In genomic region chr13:38686635-38687245, GRCh38 we compare ENCODE assay signal across 9 cellular contexts. TPM values are rescaled to one million over a fixed set of nuclear protein-coding genes. Genes with fewer than 3 reads are reported as not detected.
DNase-seq lines count a peak whose midpoint lies in the region; ATAC-seq, FAIRE-seq and TF ChIP-seq lines count a peak whose summit lies in the region.
"Had no signal": no experiment of that assay in that cellular context is flagged by ENCODE, and none has a peak within 500 bp of the region (broad histone marks: within the 10 kb centered on the region; RNA-seq: fewer than 3 reads in every experiment).

TSS of gene FREM2 (plus strand) at chr13:38687077. CDS start at chr13:38687345, 268 bp downstream.

- no peak for TF ChIP-seq EP300 in GM12878 (IDR thresholded peaks at IDR 0.05; ENCODE audit: borderline replicate concordance in 1 of 2, control insufficient read depth in 1 of 2, low read depth in 2 of 2, low read length in 2 of 2)

- H3K4me3 Mint-ChIP-seq in stimulated activated memory B cell treated with anti-CD40 and anti-IgM and Interleukin-4, amounts not matched to agents 10 μg/mL and 1 μg/mL and 100 μg/mL, for 72 hours: no peak within 1 kb of the TSS
- H3K4me3 Mint-ChIP-seq: central memory CD8-positive, alpha-beta T cell had no signal

- WGBS in GM12878 (ENCODE audit: insufficient coverage, insufficient replicate concordance, low lambda C conversion rate, missing lambda C conversion rate): 17% methylated on average over 37 of the region's 37 CpGs

- no peaks in the 10 kb centered on the region for H3K36me3 ChIP-seq in GM12878 (ENCODE audit: control insufficient read depth in 2 of 2, insufficient read depth in 2 of 2, low read length in 1 of 2)

- no peak for TF ChIP-seq CTCF in GM12878 (IDR thresholded peaks at IDR 0.05 in 2 of 3, conservative IDR thresholded peaks at IDR 0.05 in 1 of 3; ENCODE audit: control insufficient read depth in 2 of 3, extremely low read depth in 1 of 3, insufficient read depth in 1 of 3, low read depth in 3 of 3, low read length in 3 of 3)

- H3K4me3 ChIP-seq in GM12878: no peak within 1 kb of the TSS

- CTCF ChIA-PET in GM12878 (lab: Yijun Ruan, JAX): interaction anchor here (0.6 to 3.0 kb wide), 11 partner anchors 9 to 234 kb away, joined by 3 to 58 read pairs (median 4); no protein-coding TSS in a partner anchor

- peak within 1 kb of the TSS; percentile 33; the same call in 1 of the 2 replicates for H3K4me2 ChIP-seq in GM12878 (ENCODE audit: control insufficient read depth, insufficient read depth)

- POLR2A ChIA-PET in GM12878 (lab: Charles Lee): interaction anchor here (0.7 kb wide), 1 partner anchor 292 kb away, joined by 3 read pairs; no protein-coding TSS in a partner anchor

- H3K27ac ChIP-seq in GM12878 (ENCODE audit: control insufficient read depth, insufficient read depth): no peak within 1 kb of the TSS

- no peak within 1 kb of the TSS for H2AFZ ChIP-seq in GM12878 (ENCODE audit: control insufficient read depth, low read depth, low read length)

- H3K4me1 Mint-ChIP-seq in stimulated activated memory B cell treated with anti-CD40 and anti-IgM and Interleukin-4, amounts not matched to agents 10 μg/mL and 1 μg/mL and 100 μg/mL, for 72 hours: no peaks in the 10 kb centered on the region
- H3K4me1 Mint-ChIP-seq: central memory CD8-positive, alpha-beta T cell had no signal

- no peaks in the 10 kb centered on the region for H3K9me3 ChIP-seq in GM12878 (replicated peaks; ENCODE audit: control insufficient read depth, insufficient read depth, low read length)

- FAIRE-seq in GM12878 (lab: Jason Lieb, UNC): no peak

- ATAC-seq in GM12878: peak; percentile 72
- ATAC-seq in stimulated activated memory B cell treated with anti-CD40 and anti-IgM and Interleukin-4, amounts not matched to agents 10 μg/mL and 1 μg/mL and 100 μg/mL, for 72 hours: peak; percentile 36
- no peak for ATAC-seq in HG02840 (IDR thresholded peaks at IDR 0.05; ENCODE audit: low FRiP score, unreplicated experiment)
- no peak for ATAC-seq in HG02884 (IDR thresholded peaks at IDR 0.05; ENCODE audit: unreplicated experiment)
- ATAC-seq in GM21367 (IDR thresholded peaks at IDR 0.05; ENCODE audit: unreplicated experiment): no peak

- no peak within 1 kb of the TSS for H3K9ac ChIP-seq in GM12878 (ENCODE audit: control insufficient read depth, insufficient read depth, low read length)

- peaks cover 0 to 9% of the 10 kb centered on the region in 2 experiments for H3K27me3 ChIP-seq in GM12878 (replicated peaks in 1 of 2; ENCODE audit: control insufficient read depth in 2 of 2, insufficient read depth in 2 of 2, low read length in 1 of 2)

- H3K27me3 Mint-ChIP-seq in stimulated activated memory B cell treated with anti-CD40 and anti-IgM and Interleukin-4, amounts not matched to agents 10 μg/mL and 1 μg/mL and 100 μg/mL, for 72 hours: peaks cover 29% of the 10 kb centered on the region

- no peak for TF ChIP-seq RAD21 in GM12878 (IDR thresholded peaks at IDR 0.05; ENCODE audit: insufficient read depth, low read depth, low read length)

- H3K36me3 Mint-ChIP-seq in stimulated activated memory B cell treated with anti-CD40 and anti-IgM and Interleukin-4, amounts not matched to agents 10 μg/mL and 1 μg/mL and 100 μg/mL, for 72 hours: no peaks in the 10 kb centered on the region

- TF ChIP-seq POLR2A in GM12878 (IDR thresholded peaks at IDR 0.05; ENCODE audit: low read depth, low read length): no peak

- SMC1A ChIA-PET in GM12878 (lab: Charles Lee; ENCODE audit: uncharacterized antibody, unreplicated experiment): interaction anchor here (1.4 to 2.7 kb wide), 7 partner anchors 8 to 233 kb away, joined by 3 to 68 read pairs (median 5); no protein-coding TSS in a partner anchor

- no peaks in the 10 kb centered on the region for H4K20me1 ChIP-seq in GM12878 (ENCODE audit: control insufficient read depth, insufficient read depth)

- in situ Hi-C loops in GM12878 (cut with MboI): loop anchor here (5.0 kb wide), 1 partner anchor 186 kb away; no protein-coding TSS in a partner anchor

- no peaks in the 10 kb centered on the region for H3K9me3 Mint-ChIP-seq in stimulated activated memory B cell treated with anti-CD40 and anti-IgM and Interleukin-4, amounts not matched to agents 10 μg/mL and 1 μg/mL and 100 μg/mL, for 72 hours
- H3K9me3 Mint-ChIP-seq: central memory CD8-positive, alpha-beta T cell had no signal

- no TSS peak for BruUV-seq in GM12878 (replicated peaks; lab: Mats Ljungman, UMichigan)

- RAD21 ChIA-PET in GM12878 (lab: Charles Lee; ENCODE audit: unreplicated experiment): interaction anchor here (1.1 to 3.0 kb wide), 10 partner anchors 76 to 228 kb away, joined by 3 to 26 read pairs (median 6); no protein-coding TSS in a partner anchor

- intact Hi-C loops in GM12878 (cut with micrococcal nuclease; ENCODE audit: unreplicated experiment): loop anchor here (1.0 to 5.0 kb wide), 2 partner anchors 186 to 226 kb away; no protein-coding TSS in a partner anchor

- H3K27ac Mint-ChIP-seq in stimulated activated memory B cell treated with anti-CD40 and anti-IgM and Interleukin-4, amounts not matched to agents 10 μg/mL and 1 μg/mL and 100 μg/mL, for 72 hours: no peak within 1 kb of the TSS

- no peaks in the 10 kb centered on the region for H3K79me2 ChIP-seq in GM12878 (ENCODE audit: control insufficient read depth, insufficient read depth, low read length)

- DNase-seq in GM03348 (ENCODE audit: low spot score) (peak; percentile 30), NCI-H2107 (lab: John Stamatoyannopoulos, UW) (peak; percentile 15), GM12878 (ENCODE audit: low read depth, low spot score) (no peak), inferior parietal cortex (ENCODE audit: extremely low spot score) (peak; percentile 29)

- H3K4me1 ChIP-seq in GM12878 (ENCODE audit: control insufficient read depth, insufficient read depth, low read length): no peaks in the 10 kb centered on the region

TF ChIP-seq in GM12878, 131 proteins besides CTCF, POLR2A, EP300 and RAD21 (continues in another document):
- TF ChIP-seq RB1 (IDR thresholded peaks at IDR 0.05; ENCODE audit: borderline replicate concordance): no peak
- TF ChIP-seq CHD2 (IDR thresholded peaks at IDR 0.05; ENCODE audit: borderline replicate concordance, low read depth, low read length): no peak
- TF ChIP-seq CBX3 (IDR thresholded peaks at IDR 0.05; ENCODE audit: borderline replicate concordance, low read depth): no peak
- TF ChIP-seq YBX1 (IDR thresholded peaks at IDR 0.05): no peak
- no peak for TF ChIP-seq SMAD1 (IDR thresholded peaks at IDR 0.05; ENCODE audit: low read depth, partially characterized antibody)
- TF ChIP-seq, protein P1, sequence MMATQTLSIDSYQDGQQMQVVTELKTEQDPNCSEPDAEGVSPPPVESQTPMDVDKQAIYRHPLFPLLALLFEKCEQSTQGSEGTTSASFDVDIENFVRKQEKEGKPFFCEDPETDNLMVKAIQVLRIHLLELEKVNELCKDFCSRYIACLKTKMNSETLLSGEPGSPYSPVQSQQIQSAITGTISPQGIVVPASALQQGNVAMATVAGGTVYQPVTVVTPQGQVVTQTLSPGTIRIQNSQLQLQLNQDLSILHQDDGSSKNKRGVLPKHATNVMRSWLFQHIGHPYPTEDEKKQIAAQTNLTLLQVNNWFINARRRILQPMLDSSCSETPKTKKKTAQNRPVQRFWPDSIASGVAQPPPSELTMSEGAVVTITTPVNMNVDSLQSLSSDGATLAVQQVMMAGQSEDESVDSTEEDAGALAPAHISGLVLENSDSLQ (IDR thresholded peaks at IDR 0.05): peak; percentile 42
- TF ChIP-seq ASH2L (IDR thresholded peaks at IDR 0.05; ENCODE audit: borderline replicate concordance, low read depth): no peak
- TF ChIP-seq, protein P2, sequence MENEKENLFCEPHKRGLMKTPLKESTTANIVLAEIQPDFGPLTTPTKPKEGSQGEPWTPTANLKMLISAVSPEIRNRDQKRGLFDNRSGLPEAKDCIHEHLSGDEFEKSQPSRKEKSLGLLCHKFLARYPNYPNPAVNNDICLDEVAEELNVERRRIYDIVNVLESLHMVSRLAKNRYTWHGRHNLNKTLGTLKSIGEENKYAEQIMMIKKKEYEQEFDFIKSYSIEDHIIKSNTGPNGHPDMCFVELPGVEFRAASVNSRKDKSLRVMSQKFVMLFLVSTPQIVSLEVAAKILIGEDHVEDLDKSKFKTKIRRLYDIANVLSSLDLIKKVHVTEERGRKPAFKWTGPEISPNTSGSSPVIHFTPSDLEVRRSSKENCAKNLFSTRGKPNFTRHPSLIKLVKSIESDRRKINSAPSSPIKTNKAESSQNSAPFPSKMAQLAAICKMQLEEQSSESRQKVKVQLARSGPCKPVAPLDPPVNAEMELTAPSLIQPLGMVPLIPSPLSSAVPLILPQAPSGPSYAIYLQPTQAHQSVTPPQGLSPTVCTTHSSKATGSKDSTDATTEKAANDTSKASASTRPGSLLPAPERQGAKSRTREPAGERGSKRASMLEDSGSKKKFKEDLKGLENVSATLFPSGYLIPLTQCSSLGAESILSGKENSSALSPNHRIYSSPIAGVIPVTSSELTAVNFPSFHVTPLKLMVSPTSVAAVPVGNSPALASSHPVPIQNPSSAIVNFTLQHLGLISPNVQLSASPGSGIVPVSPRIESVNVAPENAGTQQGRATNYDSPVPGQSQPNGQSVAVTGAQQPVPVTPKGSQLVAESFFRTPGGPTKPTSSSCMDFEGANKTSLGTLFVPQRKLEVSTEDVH (IDR thresholded peaks at IDR 0.05; ENCODE audit: low read depth, partially characterized antibody): no peak
- no peak for TF ChIP-seq LARP7 (IDR thresholded peaks at IDR 0.05)

RNA-seq across cellular contexts. Expression of gene FREM2, which starts in this region (rescaled TPM):
- total RNA-seq in GM12878 (2013; cell fraction: nucleolus; rRNA removed): 0.02 and 0.06 TPM in 2 replicates
- total RNA-seq in GM12878 (2014; rRNA removed): 0.05 and 0.06 TPM in 2 replicates
- 0.04 and 0.09 TPM in 2 replicates for total RNA-seq in GM12878 (2014; rRNA removed; fragmentation: Illumina TruSeq; extraction: Trizol)
- 0.08 and 0.13 TPM in 2 replicates for total RNA-seq in GM12878 (2021)
- not detected for polyA plus RNA-seq in GM12878 (2011; ENCODE audit: low read depth)
- polyA plus RNA-seq in GM12878 (2011; rRNA removed): 0.12 and 0.16 TPM in 2 replicates
- polyA plus RNA-seq in GM12878 (2011; cell fraction: cytosol; rRNA removed): 0.04 and 0.08 TPM in 2 replicates
- 0.18 and 0.22 TPM in 2 replicates for polyA plus RNA-seq in GM12878 (2011; cell fraction: nucleus; rRNA removed)
- 0.01 and 0.06 TPM in 2 replicates for polyA plus RNA-seq in GM12878 (2012)
- polyA plus RNA-seq in GM12878 (2014; fragmentation: Illumina TruSeq; extraction: Trizol): 0.04 and 0.06 TPM in 2 replicates
- polyA plus RNA-seq in GM12878 (2014; fragmentation: Nextera tagmentation; extraction: Ambion mirVana): under 1 TPM; 0.02 to 0.03 TPM
- 0.06 TPM in 1 of 2 replicates, not detected in the other for polyA plus RNA-seq in GM12878 (2014; rRNA removed)
- polyA plus RNA-seq in GM12878 (2016; fragmentation: Nextera tagmentation; extraction: Ambion mirVana): not detected
- polyA minus RNA-seq in GM12878 (2011; rRNA and poly(A)+ RNA removed): 0.22 and 0.26 TPM in 2 replicates
- polyA minus RNA-seq in GM12878 (2011; cell fraction: cytosol; rRNA and poly(A)+ RNA removed): 0.10 TPM in 1 of 2 replicates, not detected in the other
- polyA minus RNA-seq in GM12878 (2011; cell fraction: nucleus; rRNA and poly(A)+ RNA removed): 0.10 and 0.12 TPM in 2 replicates

Comparison
In these comparisons a context has a peak if more than half of its experiments do, and no peak if none do; other contexts are left out.
1. Peak in ATAC-seq and H3K4me2 ChIP-seq in GM12878; RNA of the gene not detected or under 1 TPM.